8 cellular contexts compared by ENCODE assay signal in the genomic region with DNA sequence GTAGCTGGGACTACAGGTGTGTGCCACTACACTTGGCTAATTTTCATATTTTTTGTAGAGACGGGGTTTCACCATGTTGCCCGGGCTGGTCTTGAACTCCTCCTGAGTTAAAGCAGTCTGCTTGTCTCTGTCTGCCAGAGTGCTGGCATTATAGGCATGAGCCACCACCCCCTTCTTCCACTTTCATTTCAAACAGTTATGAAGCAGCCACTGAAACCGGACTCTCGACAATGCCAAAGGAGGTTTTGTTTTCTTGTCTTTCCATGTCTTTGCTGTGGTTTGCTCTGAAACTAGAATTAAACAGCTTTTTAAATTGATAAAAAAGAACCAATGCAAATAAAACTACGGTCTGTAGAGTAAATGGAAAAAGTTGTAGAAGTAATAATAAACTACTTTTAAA. TPM values are rescaled to one million over a fixed set of nuclear protein-coding genes. Genes with fewer than 3 reads are reported as not detected.
DNase-seq lines count a peak whose midpoint lies in the region; ATAC-seq and TF ChIP-seq lines count a peak whose summit lies in the region.

No MANE protein-coding gene starts in this region.

- ATAC-seq in GM21529 (IDR thresholded peaks at IDR 0.05; ENCODE audit: unreplicated experiment) (peak; percentile 83), Right ventricle myocardium inferior (no peak)

- POLR2A ChIA-PET in Caco-2 (lab: Charles Lee) = no interaction called here

- H3K36me3 ChIP-seq in Karpas-422 (ENCODE audit: insufficient read depth, low read length) (peaks cover 7% of the 10 kb centered on the region; the same call in 1 of the 2 replicates), Caco-2 (ENCODE audit: control insufficient read depth, insufficient read depth, low read length) (no peaks in the 10 kb centered on the region)

- no peaks in the 10 kb centered on the region for H3K9me2 ChIP-seq in Karpas-422 (replicated peaks; ENCODE audit: insufficient read depth, low read length)

- intact Hi-C loops in Caco-2 (cut with micrococcal nuclease; ENCODE audit: unreplicated experiment) = no loop called here
- intact Hi-C loops in Right ventricle myocardium inferior (cut with DNase I) = no loop called here

- H3K27me3 ChIP-seq in Karpas-422 (ENCODE audit: low read length) (no peaks in the 10 kb centered on the region), Caco-2 (replicated peaks; ENCODE audit: control insufficient read depth, insufficient read depth, low read length) (no peaks in the 10 kb centered on the region)

- H3K9me3 Mint-ChIP-seq in Caco-2 (ENCODE audit: unreplicated experiment) = no peaks in the 10 kb centered on the region

- CTCF ChIA-PET in Caco-2 (lab: Charles Lee) = no interaction called here

- no peak overlapping the region for H3K27ac Mint-ChIP-seq in Caco-2 (ENCODE audit: unreplicated experiment)

- TF ChIP-seq CTCF in GM12864 (IDR thresholded peaks at IDR 0.05; ENCODE audit: low read depth, low read length, missing control alignments) (no peak), Caco-2 (IDR thresholded peaks at IDR 0.05; ENCODE audit: insufficient read depth in 1 of 2, low read depth in 1 of 2, low read length in 1 of 2, severe bottlenecking in 1 of 2, unreplicated experiment in 1 of 2) (no peak)

- H3K79me2 ChIP-seq in Karpas-422 (ENCODE audit: low read length) = peaks cover 100% of the 10 kb centered on the region

- peaks cover 11% of the 10 kb centered on the region for H3K4me1 Mint-ChIP-seq in Caco-2 (ENCODE audit: low read depth, unreplicated experiment)

- peak overlapping the region; percentile 46 for H3K27ac ChIP-seq in Karpas-422 (ENCODE audit: low read length)

- H3K4me3 Mint-ChIP-seq in Caco-2 (ENCODE audit: unreplicated experiment) = no peak overlapping the region

- no peak overlapping the region for H3K9ac ChIP-seq in Karpas-422 (ENCODE audit: low read length)

- no peak overlapping the region for H2AFZ ChIP-seq in Karpas-422 (ENCODE audit: low read length)

- peaks cover 40% of the 10 kb centered on the region for H3K36me3 Mint-ChIP-seq in Caco-2 (ENCODE audit: insufficient read depth, unreplicated experiment)

- H3K9me3 ChIP-seq in Karpas-422 (ENCODE audit: low read length) (no peaks in the 10 kb centered on the region), Caco-2 (no peaks in the 10 kb centered on the region)

- DNase-seq in GM12864 (ENCODE audit: low read depth) (peak; percentile 74), Karpas-422 (no peak), fibroblast of peridontal ligament (ENCODE audit: extremely low read depth) (peak; percentile 55), epidermal melanocyte (ENCODE audit: insufficient read length, low spot score) (no peak), Caco-2 (no peak), Right ventricle myocardium inferior (ENCODE audit: missing footprints) (no peak), AG08396 (ENCODE audit: low spot score) (no peak)

- no peaks in the 10 kb centered on the region for H3K27me3 Mint-ChIP-seq in Caco-2 (ENCODE audit: insufficient read depth, unreplicated experiment)

- peaks cover 11% of the 10 kb centered on the region; the same call in 1 of the 2 replicates for H4K20me1 ChIP-seq in Karpas-422 (ENCODE audit: insufficient read depth, low read depth, low read length)

- peak overlapping the region; percentile 25 for H3K4me3 ChIP-seq in GM12864 (ENCODE audit: low read depth, low read length)
- no peak overlapping the region for H3K4me3 ChIP-seq in Karpas-422 (ENCODE audit: low read length)
- no peak overlapping the region for H3K4me3 ChIP-seq in Caco-2 (ENCODE audit: low read depth, low read length)

- BruUV-seq in Caco-2 (replicated peaks; lab: Mats Ljungman, UMichigan) = no TSS peak

- H3K4me2 ChIP-seq in Karpas-422 (ENCODE audit: low read depth, low read length, poor library complexity, severe bottlenecking) = peak overlapping the region; percentile 16

- H3K4me1 ChIP-seq in Karpas-422 (ENCODE audit: low read length) (peaks cover 55% of the 10 kb centered on the region), Caco-2 (peaks cover 16% of the 10 kb centered on the region)

RNA-seq across cellular contexts. Expression of a gene that starts 30.4 kb away (rescaled TPM):
- 95.4 and 153 TPM in 2 replicates for total RNA-seq in Karpas-422 (2014; rRNA removed; shearing (Covaris generic); ENCODE audit: low replicate concordance)
- total RNA-seq in Caco-2 (2022) = 216 and 239 TPM in 2 replicates
- 51.8 TPM for total RNA-seq in Right ventricle myocardium inferior

RNA-seq across cellular contexts. Expression of a gene that starts 45.6 kb away (rescaled TPM):
- 54.8 and 103 TPM in 2 replicates for total RNA-seq in Karpas-422 (2014; rRNA removed; shearing (Covaris generic); ENCODE audit: low replicate concordance)
- 119 and 125 TPM in 2 replicates for total RNA-seq in Caco-2 (2022)
- total RNA-seq in Right ventricle myocardium inferior = 19.1 TPM

Comparison
In these comparisons a context has a peak if more than half of its experiments do, and no peak if none do; other contexts are left out.
1. DNase-seq: peak in GM12864 (single experiment) and fibroblast of peridontal ligament (single experiment); none in Karpas-422 (single experiment), epidermal melanocyte (single experiment), Caco-2 (0 of 2), Right ventricle myocardium inferior (single experiment) and AG08396 (single experiment).